ENCODE assay signal across 19 cellular contexts in the genomic region with DNA sequence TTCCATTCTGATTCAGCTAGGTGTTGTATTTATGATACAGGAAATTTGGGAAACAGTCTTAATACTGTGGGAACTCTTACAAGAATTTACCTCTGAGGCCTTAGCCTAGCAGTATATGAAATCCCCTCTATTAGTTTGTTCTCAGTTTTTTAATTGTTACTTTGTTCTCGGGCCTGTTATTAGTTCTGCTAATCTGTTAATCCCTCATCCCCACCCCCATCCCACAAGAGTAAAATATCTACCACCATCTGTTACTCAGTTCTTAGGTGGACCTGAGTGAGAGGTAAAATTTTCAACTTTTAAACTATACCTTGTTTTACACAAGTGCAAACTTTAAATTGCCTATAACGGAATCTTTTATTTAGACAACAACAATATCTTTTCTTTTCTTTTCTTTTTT.
"Had no signal": no experiment of that assay in that cellular context is flagged by ENCODE, and none has a peak within 500 bp of the region (broad histone marks: within the 10 kb centered on the region; RNA-seq: fewer than 3 reads in every experiment).

No MANE protein-coding gene starts in this region.

- ATAC-seq: psoas muscle; right cardiac atrium; right lobe of liver; stimulated activated effector memory CD8-positive, alpha-beta T cell treated with anti-CD3 and anti-CD28 coated beads, Interleukin-12 subunit alpha, Interleukin-12 subunit beta, amount 100 ng/mL, for 72 hours; stimulated activated naive B cell treated with anti-CD40 and anti-IgM and Interleukin-4, amounts not matched to agents 10 μg/mL and 1 μg/mL and 100 μg/mL, for 72 hours had no signal

- DNase-seq: occipital lobe; ovary; posterior cingulate gyrus; psoas muscle; right cardiac atrium; right lobe of liver; sigmoid colon; small intestine; stimulated activated CD4-positive, alpha-beta T cell treated with anti-CD3 and anti-CD28 coated beads, Interleukin-15, amount 100 ng/mL, for 24 hours; stimulated activated CD4-positive, alpha-beta T cell treated with anti-CD3 and anti-CD28 coated beads, Interleukin-2, amount 100 ng/mL, for 24 hours; stimulated activated CD4-positive, alpha-beta T cell treated with anti-CD3 and anti-CD28 coated beads, Interleukin-2, amount 100 ng/mL, for 48 hours; stimulated activated CD4-positive, alpha-beta T cell treated with anti-CD3 and anti-CD28 coated beads, Interleukin-4, amount 100 ng/mL, for 24 hours; stimulated activated naive B cell treated with anti-CD40 and anti-IgM and Interleukin-4, amounts not matched to agents 10 μg/mL and 1 μg/mL and 100 μg/mL, for 72 hours; stimulated activated naive CD4-positive, alpha-beta T cell treated with Interleukin-2 at 50 U/mL for 16 hours; stomach; thyroid gland; trophoblast cell; upper lobe of left lung had no signal
